20 cellular contexts compared by ENCODE assay signal in genomic region chr4:165766018-165766417, GRCh38.
DNase-seq lines count a peak whose midpoint lies in the region; ATAC-seq, FAIRE-seq and TF ChIP-seq lines count a peak whose summit lies in the region.
"Had no signal": no experiment of that assay in that cellular context is flagged by ENCODE, and none has a peak within 500 bp of the region (broad histone marks: within the 10 kb centered on the region; RNA-seq: fewer than 3 reads in every experiment).

No MANE protein-coding gene starts in this region.

- H3K9me3 ChIP-seq in liver (ENCODE audit: control insufficient read depth in 4 of 4, low read length in 3 of 4): no peaks in the 10 kb centered on the region
- H3K9me3 ChIP-seq in HepG2 (ENCODE audit: low read length): no peaks in the 10 kb centered on the region
- no peaks in the 10 kb centered on the region for H3K9me3 ChIP-seq in left ventricle myocardium inferior (replicated peaks)
- no peaks in the 10 kb centered on the region for H3K9me3 ChIP-seq in neural cell (ENCODE audit: low read length)
- H3K9me3 ChIP-seq: BE2C, Caco-2 had no signal

- H3K4me3 ChIP-seq in liver (ENCODE audit: low read depth in 1 of 3, low read length in 3 of 3): no peak overlapping the region
- H3K4me3 ChIP-seq in HepG2 (replicated peaks in 1 of 3; ENCODE audit: insufficient read depth in 1 of 3, low read depth in 2 of 3, low read length in 3 of 3): no peak overlapping the region
- no peak overlapping the region for H3K4me3 ChIP-seq in left ventricle myocardium inferior
- no peak overlapping the region for H3K4me3 ChIP-seq in neural cell (ENCODE audit: low read length)

- in situ Hi-C loops in HepG2 (cut with HindIII; ENCODE audit: extremely low pct_ligation_motif_present, low pct_unique_long_range_greater_than_20kb): no loop called here

- BruUV-seq in HepG2 (replicated peaks; lab: Mats Ljungman, UMichigan): no TSS peak

- H3K27ac Mint-ChIP-seq in activated naive CD8-positive, alpha-beta T cell treated with anti-CD3 and anti-CD28 coated beads, Interleukin-2, amount 50 U/mL, for 24 hours: no peak overlapping the region
- H3K27ac Mint-ChIP-seq: CD4-positive, CD25-positive, alpha-beta regulatory T cell; HFFc6 had no signal

- CTCF ChIA-PET in HepG2 (lab: Yijun Ruan, JAX; ENCODE audit: low intra/inter-chr PET ratio, low total read pairs): no interaction called here

- no peak overlapping the region for H3K4me3 Mint-ChIP-seq in activated naive CD8-positive, alpha-beta T cell treated with anti-CD3 and anti-CD28 coated beads, Interleukin-2, amount 50 U/mL, for 24 hours
- H3K4me3 Mint-ChIP-seq: CD4-positive, CD25-positive, alpha-beta regulatory T cell; HFFc6 had no signal

- H3K27me3 Mint-ChIP-seq in activated naive CD8-positive, alpha-beta T cell treated with anti-CD3 and anti-CD28 coated beads, Interleukin-2, amount 50 U/mL, for 24 hours: no peaks in the 10 kb centered on the region
- H3K27me3 Mint-ChIP-seq: CD4-positive, CD25-positive, alpha-beta regulatory T cell had no signal

- FAIRE-seq in HepG2 (lab: Jason Lieb, UNC): no peak
- FAIRE-seq: A204.1, RCC 7860 had no signal

- TF ChIP-seq CTCF in liver (IDR thresholded peaks at IDR 0.05; ENCODE audit: low read depth, low read length, missing input control): no peak
- no peak for TF ChIP-seq CTCF in HepG2 (CRISPR knock-in tag; IDR thresholded peaks at IDR 0.05)
- no peak for TF ChIP-seq CTCF in left ventricle myocardium inferior (IDR thresholded peaks at IDR 0.05; ENCODE audit: borderline replicate concordance)
- no peak for TF ChIP-seq CTCF in neural cell (IDR thresholded peaks at IDR 0.05; ENCODE audit: poor library complexity, severe bottlenecking)

- 74% methylated on average over 6 of the region's 6 CpGs for WGBS in liver
- 48% methylated on average over 6 of the region's 6 CpGs for WGBS in HepG2 (ENCODE audit: low lambda C conversion rate)

- H3K79me2 ChIP-seq in HepG2 (ENCODE audit: insufficient read depth, low read length): no peaks in the 10 kb centered on the region
- H3K79me2 ChIP-seq in neural cell (replicated peaks; ENCODE audit: insufficient read depth, low read length): no peaks in the 10 kb centered on the region

- H3K4me2 ChIP-seq in HepG2 (ENCODE audit: low read depth, low read length) (no peak overlapping the region), neural cell (ENCODE audit: low read length) (no peak overlapping the region)

- H3K9ac ChIP-seq in liver (ENCODE audit: low read depth in 1 of 2, low read length in 2 of 2): no peak overlapping the region
- H3K9ac ChIP-seq in HepG2 (ENCODE audit: insufficient read depth, low read depth, low read length): no peak overlapping the region
- no peak overlapping the region for H3K9ac ChIP-seq in neural cell (ENCODE audit: low read length)

- no peak overlapping the region for H3K27ac ChIP-seq in liver (ENCODE audit: low read depth in 1 of 2, low read length in 2 of 2)
- no peak overlapping the region for H3K27ac ChIP-seq in HepG2 (ENCODE audit: extremely low read length, insufficient read depth, low read length)
- peak overlapping the region; percentile 31 for H3K27ac ChIP-seq in left ventricle myocardium inferior (replicated peaks)
- no peak overlapping the region for H3K27ac ChIP-seq in neural cell (ENCODE audit: low read length)

- H3K36me3 ChIP-seq in liver (ENCODE audit: control insufficient read depth in 4 of 4, insufficient read depth in 3 of 4, low read depth in 1 of 4, low read length in 3 of 4): no peaks in the 10 kb centered on the region
- H3K36me3 ChIP-seq in HepG2 (replicated peaks in 1 of 2; ENCODE audit: control insufficient read depth in 1 of 2, insufficient read depth in 2 of 2, low read length in 2 of 2): no peaks in the 10 kb centered on the region
- H3K36me3 ChIP-seq in left ventricle myocardium inferior: no peaks in the 10 kb centered on the region
- H3K36me3 ChIP-seq in neural cell (ENCODE audit: insufficient read depth, low read length): no peaks in the 10 kb centered on the region
- H3K36me3 ChIP-seq: BE2C had no signal

- no peak for ATAC-seq in HepG2
- ATAC-seq in activated naive CD8-positive, alpha-beta T cell treated with anti-CD3 and anti-CD28 coated beads, Interleukin-2, amount 50 U/mL, for 24 hours: no peak

- H3K9me3 Mint-ChIP-seq in activated naive CD8-positive, alpha-beta T cell treated with anti-CD3 and anti-CD28 coated beads, Interleukin-2, amount 50 U/mL, for 24 hours: no peaks in the 10 kb centered on the region

- POLR2A ChIA-PET in HepG2 (lab: Yijun Ruan, JAX): no interaction called here

- TF ChIP-seq RAD21 in liver (IDR thresholded peaks at IDR 0.05) (peak; percentile 24 to 36), HepG2 (CRISPR knock-in tag; IDR thresholded peaks at IDR 0.05) (no peak), neural cell (conservative IDR thresholded peaks at IDR 0.05) (no peak)

- no peaks in the 10 kb centered on the region for H3F3A ChIP-seq in neural cell (ENCODE audit: insufficient read depth, low read length, poor library complexity, severe bottlenecking)

- DNase-seq in HepG2 (ENCODE audit: low spot score): no peak
- DNase-seq in left ventricle myocardium inferior: no peak
- DNase-seq in stimulated activated naive CD4-positive, alpha-beta T cell (lab: John Stamatoyannopoulos, UW): no peak
- no peak for DNase-seq in stimulated activated CD4-positive, alpha-beta T cell treated with anti-CD3 and anti-CD28 coated beads, Interleukin-4, amount 100 ng/mL, for 1 hour
- no peak for DNase-seq in activated naive CD8-positive, alpha-beta T cell treated with anti-CD3 and anti-CD28 coated beads, Interleukin-2, amount 50 U/mL, for 24 hours
- DNase-seq: BE2C; Caco-2; CD4-positive, CD25-positive, alpha-beta regulatory T cell; H7; HFFc6; KBM-7; MV-4-11; NCI-H187; NCI-H2107; NCI-H510A; NCI-H748 treated with DMSO at 0.1 percent for 48 hours had no signal

- no peak for TF ChIP-seq POLR2A in HepG2 (IDR thresholded peaks at IDR 0.05; ENCODE audit: insufficient read depth in 1 of 2, low read depth in 2 of 2, low read length in 2 of 2)

- H3K4me1 Mint-ChIP-seq in activated naive CD8-positive, alpha-beta T cell treated with anti-CD3 and anti-CD28 coated beads, Interleukin-2, amount 50 U/mL, for 24 hours: no peaks in the 10 kb centered on the region
- H3K4me1 Mint-ChIP-seq: CD4-positive, CD25-positive, alpha-beta regulatory T cell had no signal

- TF ChIP-seq EP300 in HepG2 (IDR thresholded peaks at IDR 0.05; ENCODE audit: low read depth in 2 of 2, low read length in 2 of 2) (no peak), HepG2 (CRISPR knock-in tag; IDR thresholded peaks at IDR 0.05; ENCODE audit: borderline replicate concordance) (no peak), neural cell (conservative IDR thresholded peaks at IDR 0.05; ENCODE audit: poor library complexity, severe bottlenecking) (no peak)

- H4K20me1 ChIP-seq in HepG2 (ENCODE audit: insufficient read depth, low read length): no peaks in the 10 kb centered on the region
- H4K20me1 ChIP-seq in neural cell (ENCODE audit: insufficient read depth): no peaks in the 10 kb centered on the region

- H2AFZ ChIP-seq in HepG2 (ENCODE audit: low read length) (no peak overlapping the region), neural cell (ENCODE audit: low read depth, low read length) (no peak overlapping the region)

- no peaks in the 10 kb centered on the region for H3K4me1 ChIP-seq in liver (ENCODE audit: control insufficient read depth in 4 of 4, insufficient read depth in 4 of 4, low read length in 3 of 4)
- H3K4me1 ChIP-seq in HepG2 (ENCODE audit: insufficient read depth, low read length): no peaks in the 10 kb centered on the region
- H3K4me1 ChIP-seq in left ventricle myocardium inferior: peaks cover 15% of the 10 kb centered on the region
- H3K4me1 ChIP-seq: BE2C, Caco-2 had no signal

- no peaks in the 10 kb centered on the region for H3K36me3 Mint-ChIP-seq in activated naive CD8-positive, alpha-beta T cell treated with anti-CD3 and anti-CD28 coated beads, Interleukin-2, amount 50 U/mL, for 24 hours (ENCODE audit: low read depth)
- H3K36me3 Mint-ChIP-seq: CD4-positive, CD25-positive, alpha-beta regulatory T cell had no signal

- H3K9me2 ChIP-seq in neural cell (ENCODE audit: insufficient read depth, low read length): no peaks in the 10 kb centered on the region

- H3K27me3 ChIP-seq in liver (ENCODE audit: control insufficient read depth in 4 of 4, insufficient read depth in 4 of 4, low read length in 3 of 4): no peaks in the 10 kb centered on the region
- no peaks in the 10 kb centered on the region for H3K27me3 ChIP-seq in HepG2 (ENCODE audit: control insufficient read depth in 1 of 2, insufficient read depth in 2 of 2, low read length in 2 of 2)
- H3K27me3 ChIP-seq in left ventricle myocardium inferior (ENCODE audit: low read depth): no peaks in the 10 kb centered on the region
- H3K27me3 ChIP-seq in neural cell (ENCODE audit: insufficient read depth, low read depth, low read length): no peaks in the 10 kb centered on the region
- H3K27me3 ChIP-seq: BE2C had no signal

- intact Hi-C loops in HepG2 (cut with micrococcal nuclease; ENCODE audit: unreplicated experiment): no loop called here
- intact Hi-C loops in left ventricle myocardium inferior (cut with micrococcal nuclease): no loop called here

TF ChIP-seq in HepG2, 621 proteins besides CTCF, POLR2A, EP300 and RAD21:
- TF ChIP-seq ZNF724P (CRISPR knock-in tag; IDR thresholded peaks at IDR 0.05; ENCODE audit: borderline replicate concordance) (no peak), CCAR2 (optimal IDR thresholded peaks at IDR 0.05; ENCODE audit: low read depth, low read length) (no peak), KLF15 (CRISPR knock-in tag; IDR thresholded peaks at IDR 0.05; ENCODE audit: borderline replicate concordance) (no peak), SCMH1 (CRISPR knock-in tag; IDR thresholded peaks at IDR 0.05; ENCODE audit: borderline replicate concordance) (no peak)

TF ChIP-seq in neural cell, 6 proteins besides CTCF, POLR2A, EP300 and RAD21:
- no peak for TF ChIP-seq SMC3 (conservative IDR thresholded peaks at IDR 0.05; ENCODE audit: poor library complexity)
- peak; percentile 53 for TF ChIP-seq POLR2AphosphoS5 (IDR thresholded peaks at IDR 0.05)
